8 cellular contexts compared by ENCODE assay signal in genomic region chr2:232927041-232927792, GRCh38. TPM values are rescaled to one million over a fixed set of nuclear protein-coding genes. Genes with fewer than 3 reads are reported as not detected.
DNase-seq lines count a peak whose midpoint lies in the region; ATAC-seq and TF ChIP-seq lines count a peak whose summit lies in the region.

No MANE protein-coding gene starts in this region.

- TF ChIP-seq RAD21 in IMR-90 (IDR thresholded peaks at IDR 0.05; ENCODE audit: low read length) = no peak

- H4K5ac ChIP-seq in IMR-90 (ENCODE audit: low read depth, low read length) = no peak overlapping the region

- H3K56ac ChIP-seq in IMR-90 (ENCODE audit: extremely low read depth, insufficient read depth, low read length) = no peak overlapping the region

- ATAC-seq in IMR-90 (ENCODE audit: low read depth) (peak; percentile 11; the same call in 1 of the 2 replicates), natural killer cell (no peak), GM19035 (IDR thresholded peaks at IDR 0.05; ENCODE audit: unreplicated experiment) (no peak), GM21528 (IDR thresholded peaks at IDR 0.05; ENCODE audit: low FRiP score, unreplicated experiment) (no peak), HG02970 (IDR thresholded peaks at IDR 0.05; ENCODE audit: low FRiP score, unreplicated experiment) (no peak)

- POLR2A ChIA-PET in IMR-90 (lab: Charles Lee; ENCODE audit: unreplicated experiment) = no interaction called here

- no TSS peak for BruUV-seq in IMR-90 (replicated peaks; lab: Mats Ljungman, UMichigan)

- H2AK5ac ChIP-seq in IMR-90 (ENCODE audit: low read depth, low read length) = no peak overlapping the region

- no peak for TF ChIP-seq CTCF in IMR-90 (conservative IDR thresholded peaks at IDR 0.05; ENCODE audit: low read depth, low read length)
- TF ChIP-seq CTCF in natural killer cell (IDR thresholded peaks at IDR 0.05) = no peak

- 1% methylated on average over 44 of the region's 76 CpGs; no CpG with 5 or more reads in 1 of the 2 experiments for WGBS in IMR-90 (ENCODE audit: extremely low coverage in 2 of 2, insufficient read length in 1 of 2), 2 experiments

- no peak overlapping the region for H3K14ac ChIP-seq in IMR-90 (replicated peaks; ENCODE audit: low read depth, low read length)

- H3K27ac ChIP-seq in ACC112 (ENCODE audit: low read depth, low read length) (no peak overlapping the region), IMR-90 (ENCODE audit: insufficient read depth, low read length) (no peak overlapping the region)

- H3K4me3 ChIP-seq in ACC112 (ENCODE audit: low read depth, low read length) (peak overlapping the region; percentile 75), IMR-90 (ENCODE audit: insufficient read depth, low read depth, low read length) (no peak overlapping the region)

- in situ Hi-C loops in IMR-90 (cut with MboI; ENCODE audit: low sequenced_read_pairs) = no loop called here

- intact Hi-C loops in IMR-90 (cut with micrococcal nuclease) = no loop called here
- intact Hi-C loops in dendritic cell treated with granulocyte-macrophage colony-stimulating factor and Interleukin-4, amounts not matched to agents 40 ng/mL and 50 ng/mL, for 4 days (cut with micrococcal nuclease) = no loop called here
- intact Hi-C loops in natural killer cell (cut with micrococcal nuclease) = no loop called here

- H3K4me1 ChIP-seq in ACC112 (ENCODE audit: control insufficient read depth, insufficient read depth, low read length, unreplicated experiment) = no peaks in the 10 kb centered on the region
- H3K4me1 ChIP-seq in IMR-90 (ENCODE audit: control insufficient read depth, insufficient read depth, low read length) = no peaks in the 10 kb centered on the region; the same call in 1 of the 2 replicates

- H3K9me3 ChIP-seq in IMR-90 (ENCODE audit: control insufficient read depth, insufficient read depth, low read length) = peaks cover 3% of the 10 kb centered on the region

- no peak overlapping the region for H3K4me2 ChIP-seq in IMR-90 (ENCODE audit: low read depth, low read length)

- H2AK9ac ChIP-seq in IMR-90 (replicated peaks; ENCODE audit: low read depth, low read length, poor library complexity) = no peak overlapping the region

- no peaks in the 10 kb centered on the region for H3K9me3 Mint-ChIP-seq in dendritic cell treated with granulocyte-macrophage colony-stimulating factor and Interleukin-4, amounts not matched to agents 40 ng/mL and 50 ng/mL, for 4 days
- H3K9me3 Mint-ChIP-seq in natural killer cell = no peaks in the 10 kb centered on the region

- H2BK5ac ChIP-seq in IMR-90 (ENCODE audit: low read depth, low read length, poor library complexity, severe bottlenecking) = no peak overlapping the region

- H3K4ac ChIP-seq in IMR-90 (ENCODE audit: low read depth, low read length) = no peak overlapping the region

- no peaks in the 10 kb centered on the region for H3K79me1 ChIP-seq in IMR-90 (ENCODE audit: low read depth in 1 of 2, low read length in 2 of 2)

- DNase-seq in IMR-90 (no peak), natural killer cell (no peak)
- no peak for DNase-seq in activated CD8-positive, alpha-beta memory T cell treated with anti-CD3 and anti-CD28 coated beads, Interleukin-2, amount 50 U/mL, for 48 hours

- no peaks in the 10 kb centered on the region for H3K36me3 Mint-ChIP-seq in dendritic cell treated with granulocyte-macrophage colony-stimulating factor and Interleukin-4, amounts not matched to agents 40 ng/mL and 50 ng/mL, for 4 days (ENCODE audit: low read depth)
- no peaks in the 10 kb centered on the region for H3K36me3 Mint-ChIP-seq in natural killer cell

- no peak overlapping the region for H3K23ac ChIP-seq in IMR-90 (ENCODE audit: low read depth, low read length)

- no peaks in the 10 kb centered on the region for H3K4me1 Mint-ChIP-seq in dendritic cell treated with granulocyte-macrophage colony-stimulating factor and Interleukin-4, amounts not matched to agents 40 ng/mL and 50 ng/mL, for 4 days (ENCODE audit: low read depth)
- H3K4me1 Mint-ChIP-seq in natural killer cell = peaks cover 0 to 9% of the 10 kb centered on the region in 2 donors

- peak overlapping the region; percentile 64 for H2AFZ ChIP-seq in ACC112 (ENCODE audit: low read length, unreplicated experiment)
- peak overlapping the region; percentile 70 for H2AFZ ChIP-seq in IMR-90 (replicated peaks; ENCODE audit: low read length, poor library complexity)

- no peak overlapping the region for H2BK120ac ChIP-seq in IMR-90 (ENCODE audit: low read depth, low read length)

- H4K8ac ChIP-seq in IMR-90 (ENCODE audit: low read depth in 2 of 2, low read length in 2 of 2) = no peak overlapping the region

- H2BK15ac ChIP-seq in IMR-90 (ENCODE audit: low read depth, low read length) = no peak overlapping the region

- peaks cover 83% of the 10 kb centered on the region for H3K27me3 Mint-ChIP-seq in dendritic cell treated with granulocyte-macrophage colony-stimulating factor and Interleukin-4, amounts not matched to agents 40 ng/mL and 50 ng/mL, for 4 days
- peaks cover 40 to 43% of the 10 kb centered on the region in 2 donors for H3K27me3 Mint-ChIP-seq in natural killer cell (ENCODE audit: low read depth in 2 of 2)

- dilution Hi-C loops in IMR-90 (cut with HindIII; ENCODE audit: low sequenced_read_pairs, unreplicated experiment) = no loop called here

- CTCF ChIA-PET in IMR-90 (lab: Yijun Ruan, JAX) = no interaction called here

- H3K9me1 ChIP-seq in IMR-90 (ENCODE audit: insufficient read depth, low read length) = no peaks in the 10 kb centered on the region; the same call in 1 of the 2 replicates

- no peak overlapping the region for H2BK20ac ChIP-seq in IMR-90 (ENCODE audit: low read depth, low read length)

- H3K36me3 ChIP-seq in ACC112 (ENCODE audit: insufficient read depth, low read length) (no peaks in the 10 kb centered on the region), IMR-90 (ENCODE audit: control insufficient read depth, insufficient read depth, low read length) (no peaks in the 10 kb centered on the region)

- H3K27ac Mint-ChIP-seq in dendritic cell treated with granulocyte-macrophage colony-stimulating factor and Interleukin-4, amounts not matched to agents 40 ng/mL and 50 ng/mL, for 4 days = no peak overlapping the region
- H3K27ac Mint-ChIP-seq in natural killer cell = no peak overlapping the region

- peak overlapping the region; percentile 37 for H3K4me3 Mint-ChIP-seq in dendritic cell treated with granulocyte-macrophage colony-stimulating factor and Interleukin-4, amounts not matched to agents 40 ng/mL and 50 ng/mL, for 4 days
- peak overlapping the region; percentile 73 for H3K4me3 Mint-ChIP-seq in natural killer cell

- no peak overlapping the region for H4K91ac ChIP-seq in IMR-90 (ENCODE audit: insufficient read depth, low read depth, low read length)

- H3K18ac ChIP-seq in IMR-90 (ENCODE audit: low read depth, low read length) = no peak overlapping the region

- no peak overlapping the region for H3K9ac ChIP-seq in IMR-90 (ENCODE audit: low read depth, low read length)

- H3K79me2 ChIP-seq in ACC112 (ENCODE audit: control insufficient read depth, insufficient read depth, low read length, unreplicated experiment) = no peaks in the 10 kb centered on the region

- H4K20me1 ChIP-seq in IMR-90 (ENCODE audit: insufficient read depth, low read length) = no peaks in the 10 kb centered on the region

- no peak for TF ChIP-seq POLR2A in IMR-90 (IDR thresholded peaks at IDR 0.05; ENCODE audit: low read depth, low read length)

- H3K27me3 ChIP-seq in ACC112 (ENCODE audit: insufficient read depth, low read length) (peaks cover 56% of the 10 kb centered on the region), IMR-90 (ENCODE audit: control insufficient read depth, insufficient read depth, low read length) (peaks cover 48% of the 10 kb centered on the region)

TF ChIP-seq in IMR-90, 13 proteins besides CTCF, POLR2A, EP300 and RAD21:
- no peak for TF ChIP-seq CHD1 (IDR thresholded peaks at IDR 0.05; ENCODE audit: low read depth, low read length)
- TF ChIP-seq RCOR1 (IDR thresholded peaks at IDR 0.05; ENCODE audit: insufficient replicate concordance, low read length) = no peak
- no peak for TF ChIP-seq USF2 (IDR thresholded peaks at IDR 0.05; ENCODE audit: low read depth, low read length)
- no peak for TF ChIP-seq BHLHE40 (IDR thresholded peaks at IDR 0.05; ENCODE audit: low read depth, low read length)
- TF ChIP-seq FOS (IDR thresholded peaks at IDR 0.05; ENCODE audit: low read depth, low read length) = no peak
- no peak for TF ChIP-seq RFX5 (IDR thresholded peaks at IDR 0.05; ENCODE audit: low read depth, low read length)
- TF ChIP-seq MXI1 (IDR thresholded peaks at IDR 0.05; ENCODE audit: borderline replicate concordance, low read depth, low read length) = no peak
- no peak for TF ChIP-seq NFE2L2 (IDR thresholded peaks at IDR 0.05; ENCODE audit: low read depth, low read length)
- TF ChIP-seq MAFK (IDR thresholded peaks at IDR 0.05; ENCODE audit: low read depth, low read length) = no peak
- TF ChIP-seq CEBPB (IDR thresholded peaks at IDR 0.05; ENCODE audit: low read depth, low read length) = no peak
- no peak for TF ChIP-seq ELK1 (IDR thresholded peaks at IDR 0.05; ENCODE audit: borderline replicate concordance, low read depth, low read length)
- no peak for TF ChIP-seq MAZ (IDR thresholded peaks at IDR 0.05; ENCODE audit: borderline replicate concordance, low read depth, low read length)
- no peak for TF ChIP-seq SMC3 (IDR thresholded peaks at IDR 0.05; ENCODE audit: low read depth, low read length)
TF ChIP-seq in IMR-90: peak in this region for 0.

RNA-seq across cellular contexts. Expression of gene SNORC, which starts 57.2 kb away (rescaled TPM):
- under 0.01 and 0.28 TPM in 2 replicates for total RNA-seq in IMR-90 (2012; rRNA removed)
- polyA plus RNA-seq in IMR-90 (2012; rRNA removed) = 0.67 and 0.79 TPM in 2 replicates
- 0.03 and 0.26 TPM in 2 replicates for polyA plus RNA-seq in IMR-90 (2012; cell fraction: cytosol; rRNA removed)
- 5.9 and 8.0 TPM in 2 replicates for polyA plus RNA-seq in IMR-90 (2012; cell fraction: nucleus; rRNA removed; ENCODE audit: low replicate concordance)
- 1 to 10 TPM in 1 of 3 donors, under 1 TPM in 2; 0.47 to 1.0 (median 0.98) TPM for total RNA-seq in natural killer cell
